ENCODE assay signal across 1 cellular context in the genomic region with DNA sequence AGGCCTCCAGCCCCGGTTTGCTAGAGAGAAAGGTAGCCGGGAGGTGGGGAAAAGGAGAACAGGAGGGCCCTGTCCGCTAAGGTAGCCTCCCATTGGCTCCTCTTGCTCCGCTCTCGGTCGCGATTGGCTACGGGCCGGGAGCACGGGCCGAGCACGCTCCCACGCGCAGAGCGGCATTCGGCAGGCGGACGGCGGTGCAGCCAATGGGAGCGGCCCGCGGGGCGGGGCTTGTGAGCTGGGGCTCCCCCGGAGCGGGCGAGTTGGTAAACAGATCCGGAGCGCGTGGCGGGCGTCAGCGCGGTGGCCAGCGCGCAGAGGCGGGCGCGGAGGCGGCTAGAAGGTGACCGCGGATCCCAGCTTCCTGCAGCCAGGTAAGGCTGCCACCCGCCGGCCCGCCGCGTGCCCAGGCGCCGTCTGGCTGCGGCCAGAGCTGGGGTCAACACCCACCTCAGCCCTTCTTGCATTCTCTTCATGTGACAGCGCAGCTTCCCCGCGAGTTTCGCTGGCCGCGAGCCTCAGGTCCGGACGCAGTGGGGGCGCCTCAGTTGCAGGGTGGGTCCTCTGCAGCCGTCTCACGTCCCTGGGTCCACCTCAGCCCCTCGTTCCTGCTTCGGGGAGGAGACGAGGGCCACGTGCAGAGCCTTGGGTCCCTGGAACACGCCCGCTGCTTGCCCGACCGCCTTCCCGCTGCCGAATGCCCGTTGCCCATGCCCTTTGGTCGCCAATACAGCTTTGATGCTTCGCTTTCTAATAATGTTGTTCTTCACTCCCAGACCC.
TF ChIP-seq lines count a peak whose summit lies in the region.

TSS of gene COQ8A (plus strand) at position 266 of the 777 bp plus-strand sequence. CDS start 21,092 bp downstream, outside the sequence.

TF ChIP-seq in HepG2, 621 proteins besides CTCF, POLR2A, EP300 and RAD21 (continued from another document and continues in another):
- TF ChIP-seq ZNF639 (CRISPR knock-in tag; conservative IDR thresholded peaks at IDR 0.05) (no peak), ZNF678 (CRISPR knock-in tag; IDR thresholded peaks at IDR 0.05) (0 out of 2 replicates have a peak, but pooled peaks have one; percentile 23), KLF15 (CRISPR knock-in tag; IDR thresholded peaks at IDR 0.05; ENCODE audit: borderline replicate concordance) (no peak), NFE2 (CRISPR knock-in tag; IDR thresholded peaks at IDR 0.05) (no peak), ZNF652 (CRISPR knock-in tag; IDR thresholded peaks at IDR 0.05; ENCODE audit: borderline replicate concordance, low read depth) (no peak), ZNF251 (CRISPR knock-in tag; IDR thresholded peaks at IDR 0.05) (no peak), GABPB1 (CRISPR knock-in tag; IDR thresholded peaks at IDR 0.05) (peak; percentile 68; the same call in 1 of the 2 replicates), SMAD3 (CRISPR knock-in tag; IDR thresholded peaks at IDR 0.05) (peak; percentile 72; the same call in 1 of the 2 replicates), HDAC6 (IDR thresholded peaks at IDR 0.05; ENCODE audit: low read depth, low read length) (no peak), FOSL2 (CRISPR knock-in tag; IDR thresholded peaks at IDR 0.05) (no peak; the same call in 1 of the 2 replicates), FOXJ3 (CRISPR knock-in tag; IDR thresholded peaks at IDR 0.05; ENCODE audit: borderline replicate concordance) (no peak; the same call in 1 of the 2 replicates), ZNF484 (CRISPR knock-in tag; IDR thresholded peaks at IDR 0.05; ENCODE audit: borderline replicate concordance, low read depth) (no peak; the same call in 1 of the 2 replicates), ZNF496 (CRISPR knock-in tag; IDR thresholded peaks at IDR 0.05; ENCODE audit: insufficient replicate concordance) (no peak), HDAC1 (CRISPR knock-in tag; IDR thresholded peaks at IDR 0.05) (peak; percentile 91), GPN1 (CRISPR knock-in tag; IDR thresholded peaks at IDR 0.05; ENCODE audit: borderline replicate concordance) (no peak), TEAD3 (CRISPR knock-in tag; optimal IDR thresholded peaks at IDR 0.05; ENCODE audit: borderline replicate concordance) (peak; percentile 8), GTF2F1 (IDR thresholded peaks at IDR 0.05; ENCODE audit: low read length) (no peak), IKZF4 (CRISPR knock-in tag; IDR thresholded peaks at IDR 0.05; ENCODE audit: borderline replicate concordance, low read depth, not compliant biosample characterization) (no peak), MIER2 (CRISPR knock-in tag; IDR thresholded peaks at IDR 0.05) (no peak), KDM6A (CRISPR knock-in tag; IDR thresholded peaks at IDR 0.05; ENCODE audit: low read depth) (0 out of 2 replicates have a peak, but pooled peaks have one; percentile 7), ZNF263 (CRISPR knock-in tag; IDR thresholded peaks at IDR 0.05) (peak; percentile 12; the same call in 1 of the 2 replicates), CBFB (CRISPR knock-in tag; IDR thresholded peaks at IDR 0.05) (no peak), MAFG (CRISPR knock-in tag; IDR thresholded peaks at IDR 0.05) (no peak), LCORL (IDR thresholded peaks at IDR 0.05) (no peak), LCORL (CRISPR knock-in tag; IDR thresholded peaks at IDR 0.05) (peak; percentile 31; the same call in 1 of the 2 replicates), HNRNPLL (IDR thresholded peaks at IDR 0.05; ENCODE audit: low read depth, low read length, poor library complexity, severe bottlenecking) (peak; percentile 48), ZNF547 (CRISPR knock-in tag; IDR thresholded peaks at IDR 0.05) (no peak; the same call in 1 of the 2 replicates), ZFP90 (CRISPR knock-in tag; IDR thresholded peaks at IDR 0.05; ENCODE audit: borderline replicate concordance) (no peak; the same call in 1 of the 2 replicates), CENPBD1 (CRISPR knock-in tag; IDR thresholded peaks at IDR 0.05; ENCODE audit: borderline replicate concordance, low read depth) (peak; percentile 70; the same call in 1 of the 2 replicates), ZC3H4 (CRISPR knock-in tag; IDR thresholded peaks at IDR 0.05; ENCODE audit: borderline replicate concordance) (no peak), FOXA1 (IDR thresholded peaks at IDR 0.05) (no peak), FOXA1 (CRISPR knock-in tag; IDR thresholded peaks at IDR 0.05) (peak; percentile 62), ZNF75D (CRISPR knock-in tag; IDR thresholded peaks at IDR 0.05; ENCODE audit: borderline replicate concordance) (no peak), ZNF766 (CRISPR knock-in tag; IDR thresholded peaks at IDR 0.05; ENCODE audit: borderline replicate concordance) (peak; percentile 44), CREM (IDR thresholded peaks at IDR 0.05) (no peak), CREM (CRISPR knock-in tag; IDR thresholded peaks at IDR 0.05) (no peak), NONO (IDR thresholded peaks at IDR 0.05) (no peak), NONO (CRISPR knock-in tag; conservative IDR thresholded peaks at IDR 0.05) (peak; percentile 50; the same call in 1 of the 2 replicates), RXRA (CRISPR knock-in tag; IDR thresholded peaks at IDR 0.05) (no peak; the same call in 1 of the 2 replicates), MTA3 (CRISPR knock-in tag; IDR thresholded peaks at IDR 0.05) (no peak), ZNF775 (CRISPR knock-in tag; IDR thresholded peaks at IDR 0.05; ENCODE audit: borderline replicate concordance) (peak; percentile 42; the same call in 1 of the 2 replicates), ZNF333 (CRISPR knock-in tag; IDR thresholded peaks at IDR 0.05; ENCODE audit: borderline replicate concordance) (peak; percentile 30; the same call in 1 of the 2 replicates), RBAK (CRISPR knock-in tag; IDR thresholded peaks at IDR 0.05) (peak; percentile 7; the same call in 1 of the 2 replicates), DPF2 (CRISPR knock-in tag; IDR thresholded peaks at IDR 0.05; ENCODE audit: borderline replicate concordance, low read depth) (no peak), ARID2 (CRISPR knock-in tag; IDR thresholded peaks at IDR 0.05; ENCODE audit: borderline replicate concordance) (no peak), JDP2 (CRISPR knock-in tag; IDR thresholded peaks at IDR 0.05; ENCODE audit: borderline replicate concordance) (no peak), NBN (conservative IDR thresholded peaks at IDR 0.05) (no peak), ZNF83 (CRISPR knock-in tag; IDR thresholded peaks at IDR 0.05; ENCODE audit: borderline replicate concordance) (no peak), ZSCAN9 (CRISPR knock-in tag; IDR thresholded peaks at IDR 0.05; ENCODE audit: borderline replicate concordance) (peak; percentile 19; the same call in 1 of the 2 replicates), NR0B2 (CRISPR knock-in tag; IDR thresholded peaks at IDR 0.05) (peak; percentile 63; the same call in 1 of the 2 replicates)
- TF ChIP-seq, protein P1, sequence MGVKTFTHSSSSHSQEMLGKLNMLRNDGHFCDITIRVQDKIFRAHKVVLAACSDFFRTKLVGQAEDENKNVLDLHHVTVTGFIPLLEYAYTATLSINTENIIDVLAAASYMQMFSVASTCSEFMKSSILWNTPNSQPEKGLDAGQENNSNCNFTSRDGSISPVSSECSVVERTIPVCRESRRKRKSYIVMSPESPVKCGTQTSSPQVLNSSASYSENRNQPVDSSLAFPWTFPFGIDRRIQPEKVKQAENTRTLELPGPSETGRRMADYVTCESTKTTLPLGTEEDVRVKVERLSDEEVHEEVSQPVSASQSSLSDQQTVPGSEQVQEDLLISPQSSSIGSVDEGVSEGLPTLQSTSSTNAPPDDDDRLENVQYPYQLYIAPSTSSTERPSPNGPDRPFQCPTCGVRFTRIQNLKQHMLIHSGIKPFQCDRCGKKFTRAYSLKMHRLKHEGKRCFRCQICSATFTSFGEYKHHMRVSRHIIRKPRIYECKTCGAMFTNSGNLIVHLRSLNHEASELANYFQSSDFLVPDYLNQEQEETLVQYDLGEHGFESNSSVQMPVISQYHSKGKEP (CRISPR knock-in tag; IDR thresholded peaks at IDR 0.05): no peak
- TF ChIP-seq, protein P2, sequence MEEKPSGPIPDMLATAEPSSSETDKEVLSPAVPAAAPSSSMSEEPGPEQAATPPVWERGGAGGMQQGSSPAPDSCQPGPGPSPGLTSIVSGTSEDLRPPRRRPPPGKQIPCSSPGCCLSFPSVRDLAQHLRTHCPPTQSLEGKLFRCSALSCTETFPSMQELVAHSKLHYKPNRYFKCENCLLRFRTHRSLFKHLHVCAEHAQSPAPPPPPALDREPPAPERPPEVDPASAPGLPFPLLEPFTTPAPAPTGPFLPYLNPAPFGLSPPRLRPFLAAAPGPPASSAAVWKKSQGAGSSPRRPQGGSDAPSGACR (CRISPR knock-in tag; IDR thresholded peaks at IDR 0.05): peak; percentile 28; the same call in 1 of the 2 replicates
- TF ChIP-seq, protein P3, sequence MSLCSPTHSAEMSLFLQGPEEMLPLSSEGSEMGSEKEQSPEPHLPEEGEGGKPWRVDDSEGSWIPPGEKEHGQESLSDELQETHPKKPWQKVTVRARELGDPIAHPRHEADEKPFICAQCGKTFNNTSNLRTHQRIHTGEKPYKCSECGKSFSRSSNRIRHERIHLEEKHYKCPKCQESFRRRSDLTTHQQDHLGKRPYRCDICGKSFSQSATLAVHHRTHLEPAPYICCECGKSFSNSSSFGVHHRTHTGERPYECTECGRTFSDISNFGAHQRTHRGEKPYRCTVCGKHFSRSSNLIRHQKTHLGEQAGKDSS (CRISPR knock-in tag; IDR thresholded peaks at IDR 0.05; ENCODE audit: borderline replicate concordance, low read depth): no peak; the same call in 1 of the 2 replicates
- TF ChIP-seq, protein P4, sequence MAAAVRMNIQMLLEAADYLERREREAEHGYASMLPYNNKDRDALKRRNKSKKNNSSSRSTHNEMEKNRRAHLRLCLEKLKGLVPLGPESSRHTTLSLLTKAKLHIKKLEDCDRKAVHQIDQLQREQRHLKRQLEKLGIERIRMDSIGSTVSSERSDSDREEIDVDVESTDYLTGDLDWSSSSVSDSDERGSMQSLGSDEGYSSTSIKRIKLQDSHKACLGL (CRISPR knock-in tag; IDR thresholded peaks at IDR 0.05): peak; percentile 76
- TF ChIP-seq, protein P5, sequence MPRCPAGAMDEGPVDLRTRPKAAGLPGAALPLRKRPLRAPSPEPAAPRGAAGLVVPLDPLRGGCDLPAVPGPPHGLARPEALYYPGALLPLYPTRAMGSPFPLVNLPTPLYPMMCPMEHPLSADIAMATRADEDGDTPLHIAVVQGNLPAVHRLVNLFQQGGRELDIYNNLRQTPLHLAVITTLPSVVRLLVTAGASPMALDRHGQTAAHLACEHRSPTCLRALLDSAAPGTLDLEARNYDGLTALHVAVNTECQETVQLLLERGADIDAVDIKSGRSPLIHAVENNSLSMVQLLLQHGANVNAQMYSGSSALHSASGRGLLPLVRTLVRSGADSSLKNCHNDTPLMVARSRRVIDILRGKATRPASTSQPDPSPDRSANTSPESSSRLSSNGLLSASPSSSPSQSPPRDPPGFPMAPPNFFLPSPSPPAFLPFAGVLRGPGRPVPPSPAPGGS (CRISPR knock-in tag; IDR thresholded peaks at IDR 0.05): peak; percentile 99
- TF ChIP-seq, protein P6, sequence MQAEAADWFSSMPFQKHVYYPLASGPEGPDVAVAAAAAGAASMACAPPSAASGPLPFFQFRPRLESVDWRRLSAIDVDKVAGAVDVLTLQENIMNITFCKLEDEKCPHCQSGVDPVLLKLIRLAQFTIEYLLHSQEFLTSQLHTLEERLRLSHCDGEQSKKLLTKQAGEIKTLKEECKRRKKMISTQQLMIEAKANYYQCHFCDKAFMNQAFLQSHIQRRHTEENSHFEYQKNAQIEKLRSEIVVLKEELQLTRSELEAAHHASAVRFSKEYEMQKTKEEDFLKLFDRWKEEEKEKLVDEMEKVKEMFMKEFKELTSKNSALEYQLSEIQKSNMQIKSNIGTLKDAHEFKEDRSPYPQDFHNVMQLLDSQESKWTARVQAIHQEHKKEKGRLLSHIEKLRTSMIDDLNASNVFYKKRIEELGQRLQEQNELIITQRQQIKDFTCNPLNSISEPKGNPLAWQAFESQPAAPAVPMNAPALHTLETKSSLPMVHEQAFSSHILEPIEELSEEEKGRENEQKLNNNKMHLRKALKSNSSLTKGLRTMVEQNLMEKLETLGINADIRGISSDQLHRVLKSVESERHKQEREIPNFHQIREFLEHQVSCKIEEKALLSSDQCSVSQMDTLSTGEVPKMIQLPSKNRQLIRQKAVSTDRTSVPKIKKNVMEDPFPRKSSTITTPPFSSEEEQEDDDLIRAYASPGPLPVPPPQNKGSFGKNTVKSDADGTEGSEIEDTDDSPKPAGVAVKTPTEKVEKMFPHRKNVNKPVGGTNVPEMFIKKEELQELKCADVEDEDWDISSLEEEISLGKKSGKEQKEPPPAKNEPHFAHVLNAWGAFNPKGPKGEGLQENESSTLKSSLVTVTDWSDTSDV (CRISPR knock-in tag; IDR thresholded peaks at IDR 0.05): no peak
